ENCODE assay signal across 22 cellular contexts in the genomic region with DNA sequence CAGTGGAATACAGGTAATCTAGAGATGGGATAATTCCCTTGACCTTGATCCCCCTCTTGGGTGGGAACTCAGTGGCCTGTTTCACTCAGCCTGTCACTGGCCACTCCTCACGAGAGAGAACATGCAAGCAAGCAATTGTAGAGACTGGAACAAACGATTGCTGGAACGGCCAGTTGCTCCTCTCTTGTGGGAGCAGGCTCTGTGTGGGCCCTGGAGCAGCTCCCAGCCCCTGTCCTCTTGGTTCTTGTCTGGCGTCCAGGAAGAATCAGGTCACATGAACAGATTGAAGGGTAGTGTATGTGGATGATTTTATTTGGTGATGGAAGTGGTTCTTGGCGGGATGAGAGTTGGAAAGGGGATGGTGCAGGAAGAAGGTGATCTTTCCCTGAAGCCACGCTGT. TPM values are rescaled to one million over a fixed set of nuclear protein-coding genes. Genes with fewer than 3 reads are reported as not detected.
DNase-seq lines count a peak whose midpoint lies in the region; ATAC-seq and TF ChIP-seq lines count a peak whose summit lies in the region.
"Had no signal": no experiment of that assay in that cellular context is flagged by ENCODE, and none has a peak within 500 bp of the region (broad histone marks: within the 10 kb centered on the region; RNA-seq: fewer than 3 reads in every experiment).

No MANE protein-coding gene starts in this region.

- no peak overlapping the region for H3K27ac ChIP-seq in H9 (ENCODE audit: insufficient read length, low read depth, low read length)
- H3K27ac ChIP-seq in upper lobe of right lung = no peak overlapping the region
- no peak overlapping the region for H3K27ac ChIP-seq in mammary epithelial cell (ENCODE audit: insufficient read depth, low read depth, low read length)
- H3K27ac ChIP-seq: Peyer's patch, SJSA1 had no signal

- H3K27me3 ChIP-seq in H9 (ENCODE audit: insufficient read depth, low read length) = no peaks in the 10 kb centered on the region
- no peaks in the 10 kb centered on the region for H3K27me3 ChIP-seq in upper lobe of right lung
- no peaks in the 10 kb centered on the region for H3K27me3 ChIP-seq in mammary epithelial cell (ENCODE audit: insufficient read depth, low read length)
- H3K27me3 ChIP-seq: Peyer's patch, SJSA1 had no signal

- no peak for TF ChIP-seq POLR2A in lower leg skin (IDR thresholded peaks at IDR 0.05)

- no peak overlapping the region for H3K9ac ChIP-seq in H9 (ENCODE audit: extremely low read depth, insufficient read length, low read length)
- no peak overlapping the region for H3K9ac ChIP-seq in mammary epithelial cell (ENCODE audit: insufficient read depth, low read length)

- peak overlapping the region; percentile 21 for H2BK12ac ChIP-seq in H9 (ENCODE audit: insufficient read length, low read depth, low read length)

- H3K4me3 ChIP-seq in upper lobe of right lung (no peak overlapping the region), mammary epithelial cell (replicated peaks in 1 of 3; ENCODE audit: insufficient read depth in 1 of 3, low read depth in 2 of 3, low read length in 3 of 3) (no peak overlapping the region), lower leg skin (ENCODE audit: low read depth, poor library complexity, severe bottlenecking) (no peak overlapping the region)
- H3K4me3 ChIP-seq: Peyer's patch, SJSA1 had no signal

- H3K18ac ChIP-seq in H9 (ENCODE audit: insufficient read length, low read depth, low read length) = no peak overlapping the region

- H3K79me2 ChIP-seq in H9 (ENCODE audit: insufficient read depth, low read length) = no peaks in the 10 kb centered on the region; the same call in 1 of the 2 replicates
- H3K79me2 ChIP-seq in mammary epithelial cell (ENCODE audit: insufficient read depth, low read length) = no peaks in the 10 kb centered on the region

- H2AFZ ChIP-seq in H9 (ENCODE audit: low read length) = no peak overlapping the region
- H2AFZ ChIP-seq in mammary epithelial cell (ENCODE audit: low read depth, low read length) = no peak overlapping the region

- no peak overlapping the region for H3K4ac ChIP-seq in H9 (ENCODE audit: low read depth, low read length)

- no peaks in the 10 kb centered on the region for H3K27me3 Mint-ChIP-seq in H9 (ENCODE audit: low read depth)
- H3K27me3 Mint-ChIP-seq: CD4-positive, alpha-beta T cell had no signal

- dilution Hi-C loops in mammary epithelial cell (cut with HindIII; ENCODE audit: low sequenced_read_pairs) = no loop called here

- peaks cover 56 to 61% of the 10 kb centered on the region in 2 experiments for H3K4me1 Mint-ChIP-seq in H9

- H3K9me3 Mint-ChIP-seq in H9 = peaks cover 3 to 4% of the 10 kb centered on the region in 2 experiments; a peak in 3 of 5 replicates

- H3K4me3 Mint-ChIP-seq in H9 = no peak overlapping the region
- H3K4me3 Mint-ChIP-seq: CD4-positive, alpha-beta T cell had no signal

- H3K79me1 ChIP-seq in H9 (ENCODE audit: insufficient read depth, low read depth, low read length, poor library complexity, severe bottlenecking) = no peaks in the 10 kb centered on the region

- no TSS peak for BruUV-seq in mammary epithelial cell (replicated peaks; lab: Mats Ljungman, UMichigan)

- DNase-seq in H9 (no peak), cerebellum (ENCODE audit: low spot score) (peak; percentile 71), left ventricle myocardium superior (peak; percentile 42), upper lobe of right lung (no peak), DMS153 (lab: John Stamatoyannopoulos, UW) (no peak), mammary epithelial cell (no peak), lower leg skin (ENCODE audit: low spot score in 2 of 2) (no peak)
- DNase-seq: CD4-positive, alpha-beta T cell; COR-L47; DMS79 treated with DMSO at 0.1 percent for 48 hours; HCEC 1CT; KBM-7; NCI-H1092 treated with DMSO at 0.1 percent for 48 hours; NCI-H1436 treated with DMSO at 0.1 percent for 48 hours; NCI-H1930; NCI-H2227 treated with DMSO at 0.1 percent for 48 hours; NCI-H510A treated with DMSO at 0.1 percent for 48 hours; NCI-H748 treated with DMSO at 0.1 percent for 48 hours; NK-92 treated with Interleukin-12 subunit alpha and Interleukin-12 subunit beta, amount 100 ng/mL, for 24 hours; Peyer's patch had no signal

- no peaks in the 10 kb centered on the region; a peak in 1 of 7 replicates for H3K36me3 Mint-ChIP-seq in H9 (ENCODE audit: insufficient read depth in 1 of 3, low read depth in 3 of 3)

- H2AK5ac ChIP-seq in H9 (ENCODE audit: insufficient read length, low read length) = peak overlapping the region; percentile 62

- H3K4me1 ChIP-seq in H9 (ENCODE audit: insufficient read depth, low read length) (peaks cover 17% of the 10 kb centered on the region; the same call in 1 of the 2 replicates), upper lobe of right lung (no peaks in the 10 kb centered on the region), mammary epithelial cell (ENCODE audit: insufficient read depth, low read length) (no peaks in the 10 kb centered on the region)
- H3K4me1 ChIP-seq: Peyer's patch, SJSA1 had no signal

- H3K4me2 ChIP-seq in H9 (ENCODE audit: insufficient read depth, insufficient read length, low read length) (no peak overlapping the region), mammary epithelial cell (ENCODE audit: insufficient read depth, low read depth, low read length) (no peak overlapping the region)

- H4K91ac ChIP-seq in H9 (ENCODE audit: insufficient read length, low read depth, low read length) = peak overlapping the region; percentile 82

- H3K14ac ChIP-seq in H9 (ENCODE audit: insufficient read depth, low read length) = no peak overlapping the region

- H3K36me3 ChIP-seq in upper lobe of right lung (no peaks in the 10 kb centered on the region), mammary epithelial cell (ENCODE audit: insufficient read depth, low read length) (no peaks in the 10 kb centered on the region)
- H3K36me3 ChIP-seq: Peyer's patch, SJSA1 had no signal

- no peaks in the 10 kb centered on the region for H3K23me2 ChIP-seq in H9 (ENCODE audit: insufficient read length, low read depth, low read length, poor library complexity, severe bottlenecking)

- no peak overlapping the region for H2BK20ac ChIP-seq in H9 (ENCODE audit: low read depth, low read length, poor library complexity, severe bottlenecking)

- H3K56ac ChIP-seq in H9 (ENCODE audit: insufficient read length, low read depth, low read length) = no peak overlapping the region

- H2BK5ac ChIP-seq in H9 (ENCODE audit: insufficient read length, low read length) = no peak overlapping the region

- H4K5ac ChIP-seq in H9 (ENCODE audit: insufficient read length, low read depth, low read length) = no peak overlapping the region

- peak overlapping the region in 2 of 3 experiments; percentile 7 to 9; a peak in 4 of 7 replicates for H3K27ac Mint-ChIP-seq in H9
- H3K27ac Mint-ChIP-seq: CD4-positive, alpha-beta T cell had no signal

- H3K9me3 ChIP-seq in H9 (ENCODE audit: control insufficient read depth, low read depth, low read length) (no peaks in the 10 kb centered on the region), upper lobe of right lung (no peaks in the 10 kb centered on the region), mammary epithelial cell (replicated peaks; ENCODE audit: insufficient read depth, low read length) (no peaks in the 10 kb centered on the region)
- H3K9me3 ChIP-seq: Peyer's patch, SJSA1 had no signal

- H4K20me1 ChIP-seq in H9 (ENCODE audit: control insufficient read depth, insufficient read depth, insufficient read length) (no peaks in the 10 kb centered on the region), mammary epithelial cell (ENCODE audit: insufficient read depth, low read length) (no peaks in the 10 kb centered on the region)

- intact Hi-C loops in left ventricle myocardium superior (cut with micrococcal nuclease) (no loop called here), upper lobe of right lung (cut with DNase I) (no loop called here), mammary epithelial cell (cut with micrococcal nuclease) (no loop called here), lower leg skin (cut with DNase I; ENCODE audit: low total_unique reads) (no loop called here)

- H3T11ph ChIP-seq in H9 (ENCODE audit: low read length) = no peak overlapping the region

- no peak overlapping the region for H2BK120ac ChIP-seq in H9 (ENCODE audit: low read depth, low read length, poor library complexity, severe bottlenecking)

- CTCF ChIA-PET in mammary epithelial cell (lab: Charles Lee; ENCODE audit: low non-redundant PET) = no interaction called here

- peak; percentile 90 for ATAC-seq in left ventricle myocardium superior
- peak; percentile 36 for ATAC-seq in upper lobe of right lung

- H3K23ac ChIP-seq in H9 (ENCODE audit: insufficient read length, low read depth, low read length) = no peak overlapping the region

- WGBS in H9 (ENCODE audit: extremely low coverage, insufficient read length, low lambda C conversion rate) = 100% methylated on average over 1 of the region's 6 CpGs
- WGBS in mammary epithelial cell (ENCODE audit: low coverage, missing lambda C conversion rate) = 37% methylated on average over 4 of the region's 6 CpGs
- 79 to 82% methylated on average over 6 of the region's 6 CpGs for WGBS in lower leg skin, 2 donors

- H4K8ac ChIP-seq in H9 (replicated peaks; ENCODE audit: insufficient read length, low read depth, low read length) = no peak overlapping the region

- TF ChIP-seq CTCF in H9 (conservative IDR thresholded peaks at IDR 0.05) (no peak), upper lobe of right lung (IDR thresholded peaks at IDR 0.05) (no peak), mammary epithelial cell (conservative IDR thresholded peaks at IDR 0.05 in 1 of 2, IDR thresholded peaks at IDR 0.05 in 1 of 2; ENCODE audit: extremely low read depth in 1 of 2, insufficient read depth in 1 of 2, low read depth in 1 of 2, low read length in 2 of 2) (no peak), lower leg skin (IDR thresholded peaks at IDR 0.05) (no peak)

- no peak overlapping the region for H2BK15ac ChIP-seq in H9 (ENCODE audit: low read depth, low read length)

- in situ Hi-C loops in mammary epithelial cell (cut with MboI; ENCODE audit: low sequenced_read_pairs in 2 of 2) = no loop called here

RNA-seq across cellular contexts. Expression of gene RNF133, which starts 16.1 kb away (rescaled TPM):
- total RNA-seq in H9 (2021) (0.20 and 0.31 TPM in 2 replicates), cerebellum (7.3 TPM), left ventricle myocardium superior (0.47 TPM), upper lobe of right lung (1.2 TPM), mammary epithelial cell (under 1 TPM; 0.17 to 0.21 TPM), lower leg skin (under 1 TPM in 1 of 4 donors, not detected in 3; 0.16 TPM)
- polyA plus RNA-seq in mammary epithelial cell = not detected
- not detected for polyA minus RNA-seq in mammary epithelial cell
- total RNA-seq: CD4-positive, alpha-beta T cell had no signal
- polyA plus RNA-seq: BJ had no signal

RNA-seq across cellular contexts. Expression of gene RNF148, which starts 19.9 kb away (rescaled TPM):
- total RNA-seq in H9 (2021) = 0.29 and 0.39 TPM in 2 replicates
- 8.6 TPM for total RNA-seq in cerebellum
- total RNA-seq in left ventricle myocardium superior = 0.22 TPM
- total RNA-seq in upper lobe of right lung = 1.9 TPM
- total RNA-seq in mammary epithelial cell = under 1 TPM in 1 of 2 donors, not detected in 1; 0.50 TPM
- 0.05 TPM for polyA plus RNA-seq in mammary epithelial cell
- not detected for polyA minus RNA-seq in mammary epithelial cell
- under 1 TPM in 2 of 4 donors, not detected in 2; 0.25 to 0.36 TPM for total RNA-seq in lower leg skin
- total RNA-seq: CD4-positive, alpha-beta T cell had no signal
- polyA plus RNA-seq: BJ had no signal

Comparison
In these comparisons a context has a peak if more than half of its experiments do, and no peak if none do; other contexts are left out.
1. DNase-seq: peak in cerebellum (single experiment) and left ventricle myocardium superior (single experiment); none in H9 (single experiment), upper lobe of right lung (single experiment), DMS153 (single experiment), mammary epithelial cell (single experiment) and lower leg skin (0 of 2).